8 cellular contexts compared by ENCODE assay signal in the genomic region with DNA sequence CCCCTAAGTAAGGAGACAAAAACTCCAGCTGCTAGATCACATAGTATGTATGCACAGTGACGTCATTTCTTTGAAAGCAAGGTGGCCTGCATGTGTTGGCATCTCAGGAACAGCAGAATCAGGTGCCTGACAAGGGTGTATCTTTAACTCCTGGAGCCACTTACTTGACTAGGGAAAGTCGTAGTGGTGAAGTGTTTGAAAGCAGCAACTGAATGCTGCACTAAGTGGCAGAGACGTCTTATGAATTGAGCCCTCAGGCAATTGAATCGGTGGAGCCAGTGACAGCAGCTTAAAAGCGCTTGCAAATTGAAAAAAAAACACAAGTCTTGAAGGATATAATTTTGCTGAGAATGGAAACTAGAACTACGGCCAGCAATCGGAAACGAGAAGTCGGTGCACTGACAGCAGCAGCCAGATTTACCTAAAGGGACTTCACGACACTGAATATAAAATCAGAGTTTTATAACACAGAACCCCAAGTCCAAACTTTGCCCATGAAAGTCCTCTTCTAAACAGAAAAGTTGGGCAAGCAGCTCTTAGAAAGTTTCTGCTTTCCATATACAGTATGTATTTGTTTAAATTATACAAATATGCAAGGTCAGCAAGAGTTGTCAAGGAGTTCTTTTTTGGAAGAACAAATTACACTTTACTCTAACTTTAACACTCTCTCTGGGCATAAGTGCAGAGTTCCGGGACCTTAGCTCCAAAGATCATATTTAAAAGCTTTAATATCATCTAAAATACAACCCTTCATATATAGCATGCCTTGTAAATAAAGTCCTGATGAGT. TPM values are rescaled to one million over a fixed set of nuclear protein-coding genes. Genes with fewer than 3 reads are reported as not detected.
DNase-seq lines count a peak whose midpoint lies in the region; ATAC-seq and TF ChIP-seq lines count a peak whose summit lies in the region.

No MANE protein-coding gene starts in this region.

- H3K27me3 ChIP-seq in GM23338 (ENCODE audit: insufficient read depth) (no peaks in the 10 kb centered on the region), left ventricle myocardium inferior (ENCODE audit: low read depth) (no peaks in the 10 kb centered on the region), testis (no peaks in the 10 kb centered on the region)

- H3K9me2 ChIP-seq in GM23338 (ENCODE audit: insufficient read depth): no peaks in the 10 kb centered on the region

- no peaks in the 10 kb centered on the region for H3K9me3 Mint-ChIP-seq in GM23338

- no peaks in the 10 kb centered on the region for H3F3A ChIP-seq in GM23338 (replicated peaks; ENCODE audit: low read depth)

- intact Hi-C loops in left ventricle myocardium inferior (cut with micrococcal nuclease) (no loop called here), testis (cut with DNase I; ENCODE audit: low total_unique reads) (no loop called here)

- no peak overlapping the region for H3K4me3 Mint-ChIP-seq in GM23338

- DNase-seq in GM23338 (ENCODE audit: low spot score) (peak; percentile 42), NCI-H2227 treated with DMSO at 0.1 percent for 48 hours (lab: John Stamatoyannopoulos, UW) (peak; percentile 21), left ventricle myocardium inferior (no peak), testis (no peak), kidney tubule cell (ENCODE audit: low spot score) (no peak), activated gamma-delta T cell (lab: John Stamatoyannopoulos, UW) (no peak), NCI-H82 treated with DMSO at 0.1 percent for 48 hours (lab: John Stamatoyannopoulos, UW; ENCODE audit: unreplicated experiment) (no peak)

- no peak for TF ChIP-seq POLR2A in testis (IDR thresholded peaks at IDR 0.05)

- peak overlapping the region; percentile 9; the same call in 1 of the 2 replicates for H3K4me2 ChIP-seq in GM23338

- peak; percentile 36 for ATAC-seq in GM18517 (IDR thresholded peaks at IDR 0.05; ENCODE audit: unreplicated experiment)
- ATAC-seq in GM23338: peak; percentile 61

- H3K9me3 ChIP-seq in left ventricle myocardium inferior (replicated peaks): peaks cover 7% of the 10 kb centered on the region
- H3K9me3 ChIP-seq in testis: no peaks in the 10 kb centered on the region

- no peaks in the 10 kb centered on the region for H3K36me3 ChIP-seq in GM23338 (ENCODE audit: insufficient read depth)
- no peaks in the 10 kb centered on the region for H3K36me3 ChIP-seq in left ventricle myocardium inferior
- H3K36me3 ChIP-seq in testis (ENCODE audit: low read depth, missing control alignments): no peaks in the 10 kb centered on the region

- H4K20me1 ChIP-seq in GM23338 (replicated peaks; ENCODE audit: insufficient read depth): no peaks in the 10 kb centered on the region

- peaks cover 11% of the 10 kb centered on the region; the same call in 2 of the 3 replicates for H3K4me1 Mint-ChIP-seq in GM23338

- no peaks in the 10 kb centered on the region for H3K79me2 ChIP-seq in GM23338 (replicated peaks; ENCODE audit: insufficient read depth)

- no peak overlapping the region for H3K27ac ChIP-seq in GM23338 (ENCODE audit: low read depth)
- peak overlapping the region; percentile 29 for H3K27ac ChIP-seq in left ventricle myocardium inferior (replicated peaks)
- H3K27ac ChIP-seq in testis: peak overlapping the region; percentile 54 to 56

- WGBS in testis, 2 donors: 28 to 38% methylated on average over 11 of the region's 11 CpGs

- TF ChIP-seq CTCF in GM23338 (conservative IDR thresholded peaks at IDR 0.05; ENCODE audit: low read depth in 2 of 2): no peak
- TF ChIP-seq CTCF in left ventricle myocardium inferior (IDR thresholded peaks at IDR 0.05; ENCODE audit: borderline replicate concordance): no peak
- no peak for TF ChIP-seq CTCF in testis (IDR thresholded peaks at IDR 0.05)

- H3K36me3 Mint-ChIP-seq in GM23338 (ENCODE audit: low read depth): no peaks in the 10 kb centered on the region

- no peak overlapping the region for H2AFZ ChIP-seq in GM23338

- peaks cover 3% of the 10 kb centered on the region for H3K27me3 Mint-ChIP-seq in GM23338 (ENCODE audit: insufficient read depth, low read depth, poor library complexity)

- H3K27ac Mint-ChIP-seq in GM23338: no peak overlapping the region

- H3K4me1 ChIP-seq in GM23338 (ENCODE audit: insufficient read depth): peaks cover 10% of the 10 kb centered on the region; the same call in 1 of the 2 replicates
- H3K4me1 ChIP-seq in left ventricle myocardium inferior: peaks cover 31% of the 10 kb centered on the region
- no peaks in the 10 kb centered on the region for H3K4me1 ChIP-seq in testis

- H3K4me3 ChIP-seq in GM23338 (no peak overlapping the region), left ventricle myocardium inferior (peak overlapping the region; percentile 57), testis (peak overlapping the region; percentile 38 to 45)

TF ChIP-seq in GM23338, 12 proteins besides CTCF, POLR2A, EP300 and RAD21:
- TF ChIP-seq POLR2AphosphoS5 (IDR thresholded peaks at IDR 0.05; ENCODE audit: low read depth) (no peak), ZNF331 (CRISPR knock-in tag; IDR thresholded peaks at IDR 0.05; ENCODE audit: low read depth) (no peak), JUNB (IDR thresholded peaks at IDR 0.05; ENCODE audit: unreplicated experiment) (no peak), STAT1 (IDR thresholded peaks at IDR 0.05; ENCODE audit: unreplicated experiment) (no peak), CREB1 (CRISPR knock-in tag; IDR thresholded peaks at IDR 0.05; ENCODE audit: low read depth) (peak; percentile 68)

RNA-seq across cellular contexts. Expression of gene IGF1, which starts 1.1 kb away (rescaled TPM):
- total RNA-seq in GM23338 (2014; rRNA removed; shearing (Covaris generic)): not detected in 2 replicates
- polyA plus RNA-seq in GM23338 (2016; fragmentation: Nextera tagmentation; extraction: Ambion mirVana): 0.29 TPM in 1 of 2 replicates, not detected in the other
- total RNA-seq in left ventricle myocardium inferior: 5.8 TPM
- total RNA-seq in testis: 10 to 100 TPM; 16.9 to 50.9 TPM
- polyA plus RNA-seq in testis (ENCODE audit: insufficient read depth, low read depth, low replicate concordance): 16.2 TPM

Comparison
In these comparisons a context has a peak if more than half of its experiments do, and no peak if none do; other contexts are left out.
1. DNase-seq: peak in GM23338 (single experiment) and NCI-H2227 treated with DMSO at 0.1 percent for 48 hours (single experiment); none in left ventricle myocardium inferior (single experiment), testis (single experiment), kidney tubule cell (single experiment), activated gamma-delta T cell (single experiment) and NCI-H82 treated with DMSO at 0.1 percent for 48 hours (single experiment).